Comparison of ENCODE assay signal across 8 cellular contexts in genomic region chr13:97225533-97225932, GRCh38. TPM values are rescaled to one million over a fixed set of nuclear protein-coding genes. Genes with fewer than 3 reads are reported as not detected.
A peak's percentile ranks its signal among the peaks of the same experiment; 100 is the strongest.
DNase-seq lines count a peak whose midpoint lies in the region; ATAC-seq and TF ChIP-seq lines count a peak whose summit lies in the region.

No MANE protein-coding gene starts in this region.

- H3K9me3 Mint-ChIP-seq in activated T-cell treated with anti-CD3 and anti-CD28 coated beads, Interleukin-2, amount 50 U/mL, for 4 hours = no peaks in the 10 kb centered on the region

- no peaks in the 10 kb centered on the region for H3K27me3 ChIP-seq in body of pancreas
- no peaks in the 10 kb centered on the region for H3K27me3 ChIP-seq in tibial artery

- WGBS in body of pancreas, 2 donors = 20% methylated on average over 4 of the region's 4 CpGs

- intact Hi-C loops in body of pancreas (cut with DNase I) (no loop called here), tibial artery (cut with DNase I; ENCODE audit: low total_unique reads) (no loop called here)

- peaks cover 8% of the 10 kb centered on the region for H3K36me3 Mint-ChIP-seq in activated T-cell treated with anti-CD3 and anti-CD28 coated beads, Interleukin-2, amount 50 U/mL, for 4 hours (ENCODE audit: insufficient read depth)

- H3K9me3 ChIP-seq in body of pancreas (no peaks in the 10 kb centered on the region), tibial artery (no peaks in the 10 kb centered on the region)

- TF ChIP-seq POLR2A in body of pancreas (IDR thresholded peaks at IDR 0.05) = no peak

- no peak for TF ChIP-seq CTCF in body of pancreas (IDR thresholded peaks at IDR 0.05)
- no peak for TF ChIP-seq CTCF in tibial artery (IDR thresholded peaks at IDR 0.05)

- H3K4me1 Mint-ChIP-seq in activated T-cell treated with anti-CD3 and anti-CD28 coated beads, Interleukin-2, amount 50 U/mL, for 4 hours (ENCODE audit: low read depth) = peaks cover 62% of the 10 kb centered on the region

- peak overlapping the region; percentile 87 for H3K4me3 Mint-ChIP-seq in activated T-cell treated with anti-CD3 and anti-CD28 coated beads, Interleukin-2, amount 50 U/mL, for 4 hours

- no peak for DNase-seq in activated T-cell treated with anti-CD3 and anti-CD28 coated beads, Interleukin-2, amount 50 U/mL, for 4 hours
- DNase-seq in activated T-cell treated with anti-CD3 and anti-CD28 coated beads for 4 hours (no peak), body of pancreas (no peak), medulla oblongata (ENCODE audit: extremely low spot score) (peak; percentile 44), tibial artery (no peak), NCI-H2196 treated with DMSO at 0.1 percent for 48 hours (lab: John Stamatoyannopoulos, UW; ENCODE audit: unreplicated experiment) (no peak), T-helper 9 cell (no peak)

- H3K36me3 ChIP-seq in body of pancreas (replicated peaks in 1 of 2; ENCODE audit: insufficient read depth in 1 of 2, low read depth in 2 of 2) (no peaks in the 10 kb centered on the region), tibial artery (no peaks in the 10 kb centered on the region)

- H3K27ac ChIP-seq in body of pancreas (peak overlapping the region; percentile 49 to 99 (median 96)), tibial artery (peak overlapping the region; percentile 78 to 84)

- no peak for ATAC-seq in activated T-cell treated with anti-CD3 and anti-CD28 coated beads, Interleukin-2, amount 50 U/mL, for 4 hours
- ATAC-seq in body of pancreas = no peak
- ATAC-seq in HG02981 (IDR thresholded peaks at IDR 0.05; ENCODE audit: unreplicated experiment) = no peak

- H3K4me3 ChIP-seq in body of pancreas = no peak overlapping the region
- H3K4me3 ChIP-seq in tibial artery = peak overlapping the region; percentile 65 to 72

- no peaks in the 10 kb centered on the region for H3K27me3 Mint-ChIP-seq in activated T-cell treated with anti-CD3 and anti-CD28 coated beads, Interleukin-2, amount 50 U/mL, for 4 hours (ENCODE audit: low read depth)

- H3K4me1 ChIP-seq in body of pancreas = peaks cover 58% of the 10 kb centered on the region
- peaks cover 0 to 62% (median 40%) of the 10 kb centered on the region in 4 donors for H3K4me1 ChIP-seq in tibial artery

RNA-seq across cellular contexts. Expression of gene MBNL2, which starts 3.4 kb away (rescaled TPM):
- 10 to 100 TPM; 10.3 to 11.7 (median 11.4) TPM for total RNA-seq in activated T-cell treated with anti-CD3 and anti-CD28 coated beads, Interleukin-2, amount 50 U/mL, for 4 hours
- 10 to 100 TPM; 47.5 to 50.8 TPM for total RNA-seq in body of pancreas

Comparison
In these comparisons a context has a peak if more than half of its experiments do, and no peak if none do; other contexts are left out.
1. H3K4me3 ChIP-seq: peak in tibial artery (2 of 2); none in body of pancreas (0 of 2).